Comparison of ENCODE assay signal across 10 cellular contexts in the genomic region with DNA sequence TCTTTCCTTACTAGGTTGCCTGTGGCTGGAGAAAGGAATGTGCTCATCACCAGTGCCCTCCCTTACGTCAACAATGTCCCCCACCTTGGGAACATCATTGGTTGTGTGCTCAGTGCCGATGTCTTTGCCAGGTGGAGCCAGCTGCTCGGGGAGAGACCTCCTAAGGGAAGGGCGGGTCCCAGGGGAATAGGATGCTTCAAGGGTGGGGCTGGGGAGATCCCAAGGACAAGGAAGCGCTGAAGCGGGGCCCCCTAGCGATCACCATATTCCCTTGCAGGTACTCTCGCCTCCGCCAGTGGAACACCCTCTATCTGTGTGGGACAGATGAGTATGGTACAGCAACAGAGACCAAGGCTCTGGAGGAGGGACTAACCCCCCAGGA. TPM values are rescaled to one million over a fixed set of nuclear protein-coding genes. Genes with fewer than 3 reads are reported as not detected.
DNase-seq lines count a peak whose midpoint lies in the region; ATAC-seq, FAIRE-seq and TF ChIP-seq lines count a peak whose summit lies in the region.
"Had no signal": no experiment of that assay in that cellular context is flagged by ENCODE, and none has a peak within 500 bp of the region (broad histone marks: within the 10 kb centered on the region; RNA-seq: fewer than 3 reads in every experiment).

No MANE protein-coding gene starts in this region.

- H3K4me2 ChIP-seq in DND-41 (ENCODE audit: insufficient read depth, low read length), result no peak overlapping the region
- no peak overlapping the region for H3K4me2 ChIP-seq in H1 (ENCODE audit: insufficient read depth in 1 of 2, low read depth in 2 of 2, low read length in 2 of 2)
- H3K4me2 ChIP-seq: BLaER1 had no signal

- H2BK5ac ChIP-seq in H1 (ENCODE audit: low read depth, low read length), result no peak overlapping the region; the same call in 1 of the 2 replicates

- H4K8ac ChIP-seq in H1 (ENCODE audit: extremely low read depth, insufficient read depth, low read length), result no peak overlapping the region

- H3K27me3 ChIP-seq in DND-41 (ENCODE audit: insufficient read depth, low read length, poor library complexity) (no peaks in the 10 kb centered on the region), H1 (replicated peaks in 1 of 4; ENCODE audit: control insufficient read depth in 3 of 4, extremely low read depth in 1 of 4, insufficient read depth in 3 of 4, low read length in 3 of 4) (no peaks in the 10 kb centered on the region)
- H3K27me3 ChIP-seq: adrenal gland, BLaER1 had no signal

- H4K20me1 ChIP-seq in DND-41 (ENCODE audit: insufficient read depth, low read length), result peaks cover 23% of the 10 kb centered on the region; the same call in 1 of the 2 replicates
- H4K20me1 ChIP-seq in H1 (replicated peaks in 1 of 2; ENCODE audit: control insufficient read depth in 1 of 2, insufficient read depth in 2 of 2, low read length in 2 of 2), result peaks cover 0 to 2% of the 10 kb centered on the region in 2 experiments

- no peak for TF ChIP-seq EP300 in H1 (IDR thresholded peaks at IDR 0.05; ENCODE audit: borderline replicate concordance in 1 of 2, low read depth in 2 of 2, low read length in 2 of 2)

- peaks cover 42% of the 10 kb centered on the region for H3K79me2 ChIP-seq in DND-41 (ENCODE audit: insufficient read depth, low read length)
- peaks cover 0 to 3% of the 10 kb centered on the region in 2 experiments; a peak in 1 of 4 replicates for H3K79me2 ChIP-seq in H1 (ENCODE audit: control insufficient read depth in 1 of 2, insufficient read depth in 2 of 2, low read length in 2 of 2)

- CTCF ChIA-PET in H1 (lab: Charles Lee; ENCODE audit: partially characterized antibody), result interaction anchor here (1.1 to 2.5 kb wide), 4 partner anchors 10 to 21 kb away, joined by 3 to 9 read pairs (median 4); partner anchors contain the start of gene MARS1

- no peak for TF ChIP-seq POLR2A in H1 (IDR thresholded peaks at IDR 0.05; ENCODE audit: control extremely low read depth in 1 of 2, low read depth in 2 of 2, low read length in 2 of 2)

- no peak for FAIRE-seq in H1 (lab: Jason Lieb, UNC)

- H3K23me2 ChIP-seq in H1 (ENCODE audit: low read depth, low read length), result no peaks in the 10 kb centered on the region

- ATAC-seq in DND-41 (ENCODE audit: insufficient read depth, low read depth) (peak; percentile 34; the same call in 1 of the 3 replicates), GM21529 (IDR thresholded peaks at IDR 0.05; ENCODE audit: unreplicated experiment) (no peak)

- TF ChIP-seq CTCF in DND-41 (IDR thresholded peaks at IDR 0.05; ENCODE audit: borderline replicate concordance, extremely low read depth, low read length, poor library complexity, severe bottlenecking) (no peak), H1 (IDR thresholded peaks at IDR 0.05; ENCODE audit: control extremely low read depth in 1 of 3, insufficient read depth in 1 of 3, low read depth in 1 of 3, low read length in 3 of 3) (peak; percentile 23 to 27 (median 26); a peak in 3 of 4 replicates)

- H3K27ac ChIP-seq in DND-41 (ENCODE audit: low read length), result no peak overlapping the region
- no peak overlapping the region for H3K27ac ChIP-seq in H1 (ENCODE audit: low read depth, low read length)
- H3K27ac ChIP-seq: adrenal gland, BLaER1, psoas muscle, SK-N-MC had no signal

- POLR2A ChIA-PET in H1 (lab: Charles Lee; ENCODE audit: partially characterized antibody), result interaction anchor here (1.0 to 1.5 kb wide), 2 partner anchors 48 to 76 kb away, joined by 3 read pairs; no protein-coding TSS in a partner anchor

- H3K23ac ChIP-seq in H1 (ENCODE audit: insufficient read length), result no peak overlapping the region

- H2BK20ac ChIP-seq in H1 (ENCODE audit: low read length), result no peak overlapping the region

- no peak overlapping the region for H3K4me3 ChIP-seq in DND-41 (ENCODE audit: low read depth in 1 of 2, low read length in 2 of 2)
- no peak overlapping the region for H3K4me3 ChIP-seq in H1 (ENCODE audit: extremely low read depth in 1 of 4, insufficient read depth in 2 of 4, low read depth in 3 of 4, low read length in 4 of 4)
- H3K4me3 ChIP-seq: adrenal gland, BLaER1, psoas muscle, SK-N-MC had no signal

- H3K4ac ChIP-seq in H1 (replicated peaks; ENCODE audit: insufficient read length, low read depth, low read length), result no peak overlapping the region

- no peak overlapping the region for H2BK120ac ChIP-seq in H1 (replicated peaks; ENCODE audit: low read depth, low read length)

- H3K56ac ChIP-seq in H1 (replicated peaks; ENCODE audit: insufficient read length, low read depth, low read length), result no peak overlapping the region

- no peak overlapping the region for H3K14ac ChIP-seq in H1 (ENCODE audit: insufficient read length)

- TF ChIP-seq RAD21 in H1 (IDR thresholded peaks at IDR 0.05 in 1 of 2, conservative IDR thresholded peaks at IDR 0.05 in 1 of 2; ENCODE audit: low read depth in 2 of 2, low read length in 2 of 2), result no peak

- H3K79me1 ChIP-seq in H1 (ENCODE audit: low read depth, low read length), result peaks cover 5% of the 10 kb centered on the region; the same call in 1 of the 2 replicates

- H3K9ac ChIP-seq in DND-41 (ENCODE audit: low read depth, low read length) (no peak overlapping the region), H1 (replicated peaks in 1 of 4; ENCODE audit: extremely low read depth in 1 of 4, low read depth in 3 of 4, low read length in 3 of 4) (no peak overlapping the region; a peak in 1 of 7 replicates)
- H3K9ac ChIP-seq: BLaER1 had no signal

- DNase-seq in DND-41 (no peak), H1 (ENCODE audit: low read depth in 1 of 2, low spot score in 2 of 2) (peak in 1 of 2 experiments; percentile 56), foreskin melanocyte (no peak)
- DNase-seq: activated CD8-positive, alpha-beta memory T cell treated with anti-CD3 and anti-CD28 coated beads, Interleukin-2, amount 50 U/mL, for 48 hours; adrenal gland; immature natural killer cell; psoas muscle had no signal

- H3K4me1 ChIP-seq in DND-41 (ENCODE audit: insufficient read depth, low read length) (no peaks in the 10 kb centered on the region), H1 (replicated peaks in 1 of 4; ENCODE audit: control insufficient read depth in 3 of 4, insufficient read depth in 4 of 4, low read length in 3 of 4) (no peaks in the 10 kb centered on the region)
- H3K4me1 ChIP-seq: adrenal gland, BLaER1, psoas muscle had no signal

- H3K36me3 ChIP-seq in DND-41 (ENCODE audit: insufficient read depth, low read length) (peaks cover 74% of the 10 kb centered on the region), H1 (ENCODE audit: control insufficient read depth in 2 of 4, insufficient read depth in 4 of 4, low read length in 3 of 4) (peaks cover 28 to 82% (median 58%) of the 10 kb centered on the region in 4 experiments)

- no peak overlapping the region for H2BK12ac ChIP-seq in H1 (ENCODE audit: low read depth, low read length)

- no peak overlapping the region for H4K91ac ChIP-seq in H1 (replicated peaks; ENCODE audit: insufficient read length, low read length)

- no peaks in the 10 kb centered on the region for H3K9me3 ChIP-seq in DND-41 (ENCODE audit: insufficient read depth, low read length, severe bottlenecking)
- no peaks in the 10 kb centered on the region; a peak in 1 of 4 replicates for H3K9me3 ChIP-seq in H1 (ENCODE audit: insufficient read depth in 2 of 2, low read depth in 1 of 2, low read length in 1 of 2)
- H3K9me3 ChIP-seq: adrenal gland, BLaER1, psoas muscle had no signal

- H2AK5ac ChIP-seq in H1 (ENCODE audit: low read depth, low read length), result no peak overlapping the region

- H2AFZ ChIP-seq in DND-41 (ENCODE audit: low read depth, low read length), result no peak overlapping the region
- H2AFZ ChIP-seq in H1 (ENCODE audit: low read length), result no peak overlapping the region

- no peak overlapping the region for H4K5ac ChIP-seq in H1 (ENCODE audit: insufficient read length, low read depth, low read length)

- H3K18ac ChIP-seq in H1 (ENCODE audit: extremely low read depth, low read length), result no peak overlapping the region

- WGBS in H1 (ENCODE audit: extremely low coverage in 1 of 2, insufficient coverage in 1 of 2, insufficient read length in 1 of 2, insufficient replicate concordance in 2 of 2, low coverage in 1 of 2, low lambda C conversion rate in 2 of 2, missing lambda C conversion rate in 1 of 2), 2 experiments, result 85% methylated on average over 9 of the region's 9 CpGs; no CpG with 5 or more reads in 1 of the 2 experiments

- H2BK15ac ChIP-seq in H1 (ENCODE audit: low read length), result no peak overlapping the region

RNA-seq across cellular contexts. Expression of gene MARS1, which starts 10.3 kb away (rescaled TPM):
- 398 and 407 TPM in 2 replicates for total RNA-seq in H1 (2021; fragmentation: NEBNext Ultra II Directional; extraction: Animal tissue kit (Norgen Biotek cat#: 25700))
- 194 and 255 TPM in 2 replicates for polyA plus RNA-seq in H1 (2011; rRNA removed)
- 252 TPM for polyA plus RNA-seq in H1 (2011; cell fraction: cytosol; rRNA removed)
- 777 TPM for polyA plus RNA-seq in H1 (2011; cell fraction: nucleus; rRNA removed)
- 284 to 339 TPM (median 323 TPM) in 4 replicates for polyA plus RNA-seq in H1 (2012, experiment 1 of 2)
- polyA plus RNA-seq in H1 (2012, experiment 2 of 2), result 230 TPM
- 724 TPM for polyA plus RNA-seq in H1 (2013, experiment 1 of 2)
- 726 TPM for polyA plus RNA-seq in H1 (2013, experiment 2 of 2)
- polyA minus RNA-seq in H1 (2011; rRNA and poly(A)+ RNA removed), result 393 and 430 TPM in 2 replicates
- 168 TPM for polyA minus RNA-seq in H1 (2011; cell fraction: cytosol; rRNA and poly(A)+ RNA removed)
- polyA minus RNA-seq in H1 (2011; cell fraction: nucleus; rRNA and poly(A)+ RNA removed), result 352 TPM

RNA-seq across cellular contexts. Expression of gene ARHGAP9, which starts 18.5 kb away (rescaled TPM):
- 2.3 and 3.2 TPM in 2 replicates for total RNA-seq in H1 (2021; fragmentation: NEBNext Ultra II Directional; extraction: Animal tissue kit (Norgen Biotek cat#: 25700))
- 6.0 and 7.0 TPM in 2 replicates for polyA plus RNA-seq in H1 (2011; rRNA removed)
- polyA plus RNA-seq in H1 (2011; cell fraction: cytosol; rRNA removed), result 5.3 TPM
- 13.6 TPM for polyA plus RNA-seq in H1 (2011; cell fraction: nucleus; rRNA removed)
- polyA plus RNA-seq in H1 (2012, experiment 1 of 2), result 3.4 to 4.9 TPM (median 4.3 TPM) in 4 replicates
- polyA plus RNA-seq in H1 (2012, experiment 2 of 2), result 4.3 TPM
- polyA plus RNA-seq in H1 (2013, experiment 1 of 2), result 3.3 TPM
- 3.0 TPM for polyA plus RNA-seq in H1 (2013, experiment 2 of 2)
- polyA minus RNA-seq in H1 (2011; rRNA and poly(A)+ RNA removed), result 2.5 and 4.9 TPM in 2 replicates
- polyA minus RNA-seq in H1 (2011; cell fraction: cytosol; rRNA and poly(A)+ RNA removed), result 1.8 TPM
- polyA minus RNA-seq in H1 (2011; cell fraction: nucleus; rRNA and poly(A)+ RNA removed), result 2.7 TPM

RNA-seq across cellular contexts. Expression of gene DDIT3, which starts 22.2 kb away (rescaled TPM):
- 4.9 TPM in 2 replicates for total RNA-seq in H1 (2021; fragmentation: NEBNext Ultra II Directional; extraction: Animal tissue kit (Norgen Biotek cat#: 25700))
- polyA plus RNA-seq in H1 (2011; rRNA removed), result 4.7 and 5.7 TPM in 2 replicates
- 8.3 TPM for polyA plus RNA-seq in H1 (2011; cell fraction: cytosol; rRNA removed)
- polyA plus RNA-seq in H1 (2011; cell fraction: nucleus; rRNA removed), result 7.3 TPM
- 7.7 to 11.2 TPM (median 8.3 TPM) in 4 replicates for polyA plus RNA-seq in H1 (2012, experiment 1 of 2)
- 3.0 TPM for polyA plus RNA-seq in H1 (2012, experiment 2 of 2)
- polyA plus RNA-seq in H1 (2013, experiment 1 of 2), result 5.7 TPM
- polyA plus RNA-seq in H1 (2013, experiment 2 of 2), result 5.5 TPM
- 6.0 and 7.0 TPM in 2 replicates for polyA minus RNA-seq in H1 (2011; rRNA and poly(A)+ RNA removed)
- 4.0 TPM for polyA minus RNA-seq in H1 (2011; cell fraction: cytosol; rRNA and poly(A)+ RNA removed)
- 14.7 TPM for polyA minus RNA-seq in H1 (2011; cell fraction: nucleus; rRNA and poly(A)+ RNA removed)

RNA-seq across cellular contexts. Expression of gene MBD6, which starts 24.5 kb away (rescaled TPM):
- total RNA-seq in H1 (2021; fragmentation: NEBNext Ultra II Directional; extraction: Animal tissue kit (Norgen Biotek cat#: 25700)), result 32.3 and 32.7 TPM in 2 replicates
- polyA plus RNA-seq in H1 (2011; rRNA removed), result 3.9 and 6.9 TPM in 2 replicates
- 3.0 TPM for polyA plus RNA-seq in H1 (2011; cell fraction: cytosol; rRNA removed)
- polyA plus RNA-seq in H1 (2011; cell fraction: nucleus; rRNA removed), result 38.7 TPM
- polyA plus RNA-seq in H1 (2012, experiment 1 of 2), result 24.6 to 39.6 TPM (median 28.7 TPM) in 4 replicates
- 13.7 TPM for polyA plus RNA-seq in H1 (2012, experiment 2 of 2)
- polyA plus RNA-seq in H1 (2013, experiment 1 of 2), result 15.7 TPM
- 14.7 TPM for polyA plus RNA-seq in H1 (2013, experiment 2 of 2)
- 7.2 and 9.6 TPM in 2 replicates for polyA minus RNA-seq in H1 (2011; rRNA and poly(A)+ RNA removed)
- polyA minus RNA-seq in H1 (2011; cell fraction: cytosol; rRNA and poly(A)+ RNA removed), result 3.5 TPM
- 20.6 TPM for polyA minus RNA-seq in H1 (2011; cell fraction: nucleus; rRNA and poly(A)+ RNA removed)

RNA-seq across cellular contexts. Expression of gene GLI1, which starts 38.5 kb away (rescaled TPM):
- total RNA-seq in H1 (2021; fragmentation: NEBNext Ultra II Directional; extraction: Animal tissue kit (Norgen Biotek cat#: 25700)), result 20.6 and 23.5 TPM in 2 replicates
- 25.3 and 31.0 TPM in 2 replicates for polyA plus RNA-seq in H1 (2011; rRNA removed)
- 24.6 TPM for polyA plus RNA-seq in H1 (2011; cell fraction: cytosol; rRNA removed)
- 86.7 TPM for polyA plus RNA-seq in H1 (2011; cell fraction: nucleus; rRNA removed)
- 19.9 to 24.3 TPM (median 22.0 TPM) in 4 replicates for polyA plus RNA-seq in H1 (2012, experiment 1 of 2)
- 14.8 TPM for polyA plus RNA-seq in H1 (2012, experiment 2 of 2)
- 17.8 TPM for polyA plus RNA-seq in H1 (2013, experiment 1 of 2)
- polyA plus RNA-seq in H1 (2013, experiment 2 of 2), result 16.1 TPM
- 25.1 and 28.1 TPM in 2 replicates for polyA minus RNA-seq in H1 (2011; rRNA and poly(A)+ RNA removed)
- polyA minus RNA-seq in H1 (2011; cell fraction: cytosol; rRNA and poly(A)+ RNA removed), result 16.2 TPM
- 30.0 TPM for polyA minus RNA-seq in H1 (2011; cell fraction: nucleus; rRNA and poly(A)+ RNA removed)
